ENCODE assay signal across 11 cellular contexts in the genomic region with DNA sequence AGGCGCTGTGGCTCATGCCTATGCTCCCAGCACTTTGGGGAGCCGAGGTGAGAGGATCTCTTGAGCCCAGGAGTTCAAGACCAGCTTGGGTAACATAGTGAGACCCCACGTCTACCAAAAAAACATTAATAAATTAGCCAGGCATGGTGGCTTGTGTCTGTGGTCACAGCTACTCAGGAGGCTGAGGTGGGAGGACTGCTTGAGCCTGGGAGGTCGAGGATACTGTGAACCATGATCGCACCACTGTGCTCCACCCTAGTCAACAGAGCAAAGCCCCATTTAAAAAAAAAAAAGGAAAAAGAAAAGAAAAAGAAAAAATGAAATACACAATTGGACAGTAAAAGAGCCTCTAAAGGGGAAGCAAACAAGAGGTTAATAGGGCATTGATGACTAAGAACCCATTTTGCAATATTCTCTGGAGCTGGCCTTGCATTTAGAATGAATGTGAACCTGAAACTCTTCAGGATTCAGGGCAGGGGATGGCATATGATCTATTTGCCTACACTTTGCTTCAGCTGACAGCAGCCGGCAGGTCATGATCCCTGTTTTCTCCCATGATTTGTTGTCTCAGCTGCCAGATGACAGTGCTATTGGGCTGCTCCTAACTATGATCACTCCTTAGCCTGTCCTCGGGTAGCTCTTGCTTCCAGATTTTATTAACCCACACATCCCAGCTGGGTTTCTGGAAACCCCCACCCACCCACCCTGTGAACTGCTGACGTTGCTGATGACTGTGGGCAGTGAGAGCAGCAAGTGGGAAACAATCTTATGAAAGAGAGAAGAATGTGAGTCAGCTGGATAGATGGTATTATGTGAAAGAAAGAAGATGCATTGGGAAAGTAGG.
DNase-seq lines count a peak whose midpoint lies in the region; ATAC-seq and TF ChIP-seq lines count a peak whose summit lies in the region.
"Had no signal": no experiment of that assay in that cellular context is flagged by ENCODE, and none has a peak within 500 bp of the region (broad histone marks: within the 10 kb centered on the region; RNA-seq: fewer than 3 reads in every experiment).

No MANE protein-coding gene starts in this region.

- no peak overlapping the region for H3K4me3 Mint-ChIP-seq in natural killer cell
- no peak overlapping the region for H3K4me3 Mint-ChIP-seq in naive thymus-derived CD8-positive, alpha-beta T cell
- H3K4me3 Mint-ChIP-seq: stimulated activated naive CD8-positive, alpha-beta T cell treated with anti-CD3 and anti-CD28 coated beads, Interleukin-15, Interleukin-2, amounts not matched to agents 100 ng/mL and 50 ng/mL, for 24 hours had no signal

- no peak for ATAC-seq in natural killer cell
- ATAC-seq in naive thymus-derived CD8-positive, alpha-beta T cell = no peak
- ATAC-seq: foreskin keratinocyte had no signal

- no peaks in the 10 kb centered on the region for H3K36me3 Mint-ChIP-seq in natural killer cell
- no peaks in the 10 kb centered on the region for H3K36me3 Mint-ChIP-seq in naive thymus-derived CD8-positive, alpha-beta T cell

- no peaks in the 10 kb centered on the region for H3K36me3 ChIP-seq in skeletal muscle satellite cell (ENCODE audit: insufficient read depth, low read length)
- H3K36me3 ChIP-seq in effector memory CD4-positive, alpha-beta T cell (ENCODE audit: control insufficient read depth, insufficient read depth, low read length) = no peaks in the 10 kb centered on the region

- H3K27ac Mint-ChIP-seq in natural killer cell = no peak overlapping the region
- no peak overlapping the region for H3K27ac Mint-ChIP-seq in naive thymus-derived CD8-positive, alpha-beta T cell
- H3K27ac Mint-ChIP-seq: stimulated activated naive CD8-positive, alpha-beta T cell treated with anti-CD3 and anti-CD28 coated beads, Interleukin-15, Interleukin-2, amounts not matched to agents 100 ng/mL and 50 ng/mL, for 24 hours had no signal

- H3K4me1 ChIP-seq in skeletal muscle satellite cell (ENCODE audit: control insufficient read depth, insufficient read depth, low read length) = peaks cover 20% of the 10 kb centered on the region
- H3K4me1 ChIP-seq in effector memory CD4-positive, alpha-beta T cell (ENCODE audit: control insufficient read depth, insufficient read depth, low read length, poor library complexity, severe bottlenecking) = no peaks in the 10 kb centered on the region
- H3K4me1 ChIP-seq: foreskin keratinocyte had no signal

- H3K27ac ChIP-seq in effector memory CD4-positive, alpha-beta T cell (ENCODE audit: insufficient read depth, low read length, poor library complexity, severe bottlenecking) = no peak overlapping the region
- H3K27ac ChIP-seq: foreskin keratinocyte had no signal

- intact Hi-C loops in natural killer cell (cut with micrococcal nuclease) = no loop called here

- no peaks in the 10 kb centered on the region for H3K9me3 ChIP-seq in skeletal muscle satellite cell (replicated peaks; ENCODE audit: low read length)
- H3K9me3 ChIP-seq in effector memory CD4-positive, alpha-beta T cell (ENCODE audit: control insufficient read depth, low read length) = no peaks in the 10 kb centered on the region

- H3K27me3 Mint-ChIP-seq in natural killer cell (ENCODE audit: low read depth in 2 of 2) = peaks cover 0 to 2% of the 10 kb centered on the region in 2 donors
- no peaks in the 10 kb centered on the region for H3K27me3 Mint-ChIP-seq in naive thymus-derived CD8-positive, alpha-beta T cell
- H3K27me3 Mint-ChIP-seq: stimulated activated naive CD8-positive, alpha-beta T cell treated with anti-CD3 and anti-CD28 coated beads, Interleukin-15, Interleukin-2, amounts not matched to agents 100 ng/mL and 50 ng/mL, for 24 hours had no signal

- no peaks in the 10 kb centered on the region for H3K9me3 Mint-ChIP-seq in natural killer cell
- H3K9me3 Mint-ChIP-seq in naive thymus-derived CD8-positive, alpha-beta T cell = no peaks in the 10 kb centered on the region
- H3K9me3 Mint-ChIP-seq: stimulated activated naive CD8-positive, alpha-beta T cell treated with anti-CD3 and anti-CD28 coated beads, Interleukin-15, Interleukin-2, amounts not matched to agents 100 ng/mL and 50 ng/mL, for 24 hours had no signal

- DNase-seq in NCI-H2227 (lab: John Stamatoyannopoulos, UW; ENCODE audit: unreplicated experiment) = peak; percentile 4
- no peak for DNase-seq in NCI-H2227 treated with DMSO at 0.1 percent for 48 hours (lab: John Stamatoyannopoulos, UW)
- peak; percentile 86 for DNase-seq in NOMO-1 treated with DMSO at 0.1 percent for 48 hours (lab: John Stamatoyannopoulos, UW; ENCODE audit: unreplicated experiment)
- peak; percentile 80 for DNase-seq in fibroblast of gingiva (ENCODE audit: low read depth)
- no peak for DNase-seq in natural killer cell
- no peak for DNase-seq in effector memory CD4-positive, alpha-beta T cell
- no peak for DNase-seq in naive thymus-derived CD8-positive, alpha-beta T cell
- DNase-seq: NCI-H446 treated with DMSO at 0.1 percent for 48 hours had no signal

- H3K9ac ChIP-seq in skeletal muscle satellite cell (ENCODE audit: low read depth, low read length) = no peak overlapping the region

- no peaks in the 10 kb centered on the region for H3K27me3 ChIP-seq in skeletal muscle satellite cell (ENCODE audit: control insufficient read depth, insufficient read depth, low read length)
- no peaks in the 10 kb centered on the region for H3K27me3 ChIP-seq in effector memory CD4-positive, alpha-beta T cell (replicated peaks; ENCODE audit: control insufficient read depth, insufficient read depth, low read length, poor library complexity, severe bottlenecking)

- H3K4me2 ChIP-seq in skeletal muscle satellite cell (ENCODE audit: low read length) = peak overlapping the region; percentile 53

- H3K4me3 ChIP-seq in skeletal muscle satellite cell (ENCODE audit: low read length) = no peak overlapping the region
- no peak overlapping the region for H3K4me3 ChIP-seq in effector memory CD4-positive, alpha-beta T cell (ENCODE audit: insufficient read depth, low read depth, low read length, poor library complexity, severe bottlenecking)

- TF ChIP-seq CTCF in natural killer cell (IDR thresholded peaks at IDR 0.05) = no peak

- peaks cover 14 to 19% of the 10 kb centered on the region in 2 donors for H3K4me1 Mint-ChIP-seq in natural killer cell
- peaks cover 4 to 14% (median 10%) of the 10 kb centered on the region in 4 donors for H3K4me1 Mint-ChIP-seq in naive thymus-derived CD8-positive, alpha-beta T cell

- POLR2A ChIA-PET in naive thymus-derived CD8-positive, alpha-beta T cell (lab: Charles Lee) = no interaction called here

Comparison
In these comparisons a context has a peak if more than half of its experiments do, and no peak if none do; other contexts are left out.
1. DNase-seq: peak in NCI-H2227 (single experiment), NOMO-1 treated with DMSO at 0.1 percent for 48 hours (single experiment) and fibroblast of gingiva (single experiment); none in NCI-H2227 treated with DMSO at 0.1 percent for 48 hours (single experiment), natural killer cell (single experiment), effector memory CD4-positive, alpha-beta T cell (0 of 3) and naive thymus-derived CD8-positive, alpha-beta T cell (0 of 10).